26 cellular contexts compared by ENCODE assay signal in the genomic region with DNA sequence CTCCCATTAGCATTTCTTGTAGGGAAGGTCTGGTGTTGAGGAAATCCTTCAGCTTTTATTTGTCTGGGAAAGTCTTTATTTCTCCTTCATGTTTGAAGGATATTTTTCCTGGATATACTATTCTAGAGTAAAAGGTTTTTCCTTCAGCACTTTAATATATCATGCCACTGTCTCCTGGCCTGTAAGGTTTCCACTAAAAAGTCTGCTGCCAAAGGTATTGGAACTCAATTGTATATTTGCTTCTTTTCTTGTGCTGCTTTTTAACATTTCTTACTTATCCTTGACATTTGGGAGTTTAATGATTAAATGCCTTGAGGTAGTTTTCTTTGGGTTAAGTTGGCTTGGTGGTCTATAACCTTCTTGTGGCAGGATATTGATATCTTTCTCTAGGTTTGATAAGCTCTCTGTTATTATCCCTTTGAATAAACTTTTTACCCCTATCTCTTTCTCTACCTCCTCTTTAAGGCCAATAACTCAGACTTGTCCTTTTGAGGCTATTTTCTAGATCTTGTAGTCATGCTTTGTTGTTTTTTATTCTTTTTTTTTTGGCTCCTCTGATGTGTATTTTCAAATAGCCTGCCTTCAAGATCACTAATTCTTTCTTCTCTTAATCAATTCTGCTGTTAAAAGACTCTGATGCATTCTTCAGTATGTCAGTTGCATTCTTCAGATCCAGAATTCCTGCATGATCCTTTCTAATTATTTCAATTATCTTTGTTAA.
A peak's percentile ranks its signal among the peaks of the same experiment; 100 is the strongest.
DNase-seq lines count a peak whose midpoint lies in the region; ATAC-seq and TF ChIP-seq lines count a peak whose summit lies in the region.
"Had no signal": no experiment of that assay in that cellular context is flagged by ENCODE, and none has a peak within 500 bp of the region (broad histone marks: within the 10 kb centered on the region; RNA-seq: fewer than 3 reads in every experiment).

No MANE protein-coding gene starts in this region.

- no peak for TF ChIP-seq POLR2A in gastrocnemius medialis (IDR thresholded peaks at IDR 0.05)

- H3K4me1 ChIP-seq in SK-N-SH (ENCODE audit: control insufficient read depth in 1 of 2, insufficient read depth in 2 of 2, low read depth in 1 of 2, low read length in 1 of 2) (no peaks in the 10 kb centered on the region), H9 (ENCODE audit: insufficient read depth, low read length) (no peaks in the 10 kb centered on the region; the same call in 1 of the 2 replicates), iPS-20b (ENCODE audit: insufficient read depth, low read length) (peaks cover 9% of the 10 kb centered on the region; the same call in 1 of the 2 replicates), gastrocnemius medialis (no peaks in the 10 kb centered on the region)
- H3K4me1 ChIP-seq: Peyer's patch had no signal

- H3K27ac Mint-ChIP-seq in H9 (peak overlapping the region in 2 of 3 experiments; percentile 35 to 91; a peak in 3 of 7 replicates), WTC11 (peak overlapping the region; percentile 78)
- H3K27ac Mint-ChIP-seq: B cell; CD8-positive, alpha-beta T cell had no signal

- TF ChIP-seq CTCF in SK-N-SH (IDR thresholded peaks at IDR 0.05) (no peak), H9 (conservative IDR thresholded peaks at IDR 0.05) (no peak), WTC11 (IDR thresholded peaks at IDR 0.05) (no peak), gastrocnemius medialis (IDR thresholded peaks at IDR 0.05 in 4 of 5, conservative IDR thresholded peaks at IDR 0.05 in 1 of 5) (no peak)

- no peak for TF ChIP-seq RAD21 in SK-N-SH (IDR thresholded peaks at IDR 0.05; ENCODE audit: low read length)

- no peaks in the 10 kb centered on the region for H3K9me2 ChIP-seq in SK-N-SH

- H3K4me3 ChIP-seq in SK-N-SH (ENCODE audit: low read depth in 2 of 2, low read length in 1 of 2) (no peak overlapping the region), iPS-20b (ENCODE audit: low read length) (no peak overlapping the region), gastrocnemius medialis (no peak overlapping the region)
- H3K4me3 ChIP-seq: Peyer's patch, SK-N-MC had no signal

- H3K14ac ChIP-seq in H9 (ENCODE audit: insufficient read depth, low read length): no peak overlapping the region

- H3K18ac ChIP-seq in H9 (ENCODE audit: insufficient read length, low read depth, low read length): no peak overlapping the region

- H2AK5ac ChIP-seq in H9 (ENCODE audit: insufficient read length, low read length): no peak overlapping the region

- H2BK12ac ChIP-seq in H9 (ENCODE audit: insufficient read length, low read depth, low read length): no peak overlapping the region

- H3K27ac ChIP-seq in SK-N-SH (ENCODE audit: low read depth in 2 of 2, low read length in 1 of 2): no peak overlapping the region
- no peak overlapping the region for H3K27ac ChIP-seq in H9 (ENCODE audit: insufficient read length, low read depth, low read length)
- H3K27ac ChIP-seq in iPS-20b (ENCODE audit: low read length): peak overlapping the region; percentile 12
- H3K27ac ChIP-seq in gastrocnemius medialis: no peak overlapping the region
- H3K27ac ChIP-seq: 22Rv1, C4-2B, Peyer's patch, SK-N-MC had no signal

- H3T11ph ChIP-seq in H9 (ENCODE audit: low read length): no peak overlapping the region

- no peak overlapping the region for H4K91ac ChIP-seq in H9 (ENCODE audit: insufficient read length, low read depth, low read length)

- H3K36me3 Mint-ChIP-seq in H9 (ENCODE audit: insufficient read depth in 1 of 3, low read depth in 3 of 3): peaks cover 0 to 4% (median 0%) of the 10 kb centered on the region in 3 experiments; a peak in 1 of 7 replicates
- peaks cover 2% of the 10 kb centered on the region; the same call in 1 of the 2 replicates for H3K36me3 Mint-ChIP-seq in WTC11

- POLR2A ChIA-PET in SK-N-SH (lab: Yijun Ruan, JAX): no interaction called here
- POLR2A ChIA-PET in WTC11 (lab: Charles Lee): no interaction called here

- H3K27me3 Mint-ChIP-seq in H9 (ENCODE audit: low read depth): no peaks in the 10 kb centered on the region
- H3K27me3 Mint-ChIP-seq in WTC11 (ENCODE audit: low read depth): no peaks in the 10 kb centered on the region
- H3K27me3 Mint-ChIP-seq: B cell had no signal

- H3K36me3 ChIP-seq in SK-N-SH (replicated peaks in 1 of 2; ENCODE audit: control insufficient read depth in 1 of 2, insufficient read depth in 2 of 2, low read length in 1 of 2) (no peaks in the 10 kb centered on the region), iPS-20b (ENCODE audit: insufficient read depth, low read depth, low read length) (no peaks in the 10 kb centered on the region), gastrocnemius medialis (no peaks in the 10 kb centered on the region)
- H3K36me3 ChIP-seq: Peyer's patch had no signal

- H3K23ac ChIP-seq in H9 (ENCODE audit: insufficient read length, low read depth, low read length): no peak overlapping the region

- no peaks in the 10 kb centered on the region for H3K23me2 ChIP-seq in H9 (ENCODE audit: insufficient read length, low read depth, low read length, poor library complexity, severe bottlenecking)

- no peak for TF ChIP-seq EP300 in SK-N-SH (IDR thresholded peaks at IDR 0.05; ENCODE audit: borderline replicate concordance in 1 of 2, low read depth in 1 of 2, low read length in 1 of 2)

- H3K4me3 Mint-ChIP-seq in H9 (no peak overlapping the region), WTC11 (no peak overlapping the region)
- H3K4me3 Mint-ChIP-seq: B cell; CD8-positive, alpha-beta T cell had no signal

- H3K56ac ChIP-seq in H9 (ENCODE audit: insufficient read length, low read depth, low read length): no peak overlapping the region

- no peak overlapping the region for H4K5ac ChIP-seq in H9 (ENCODE audit: insufficient read length, low read depth, low read length)

- no peaks in the 10 kb centered on the region for H3K79me1 ChIP-seq in H9 (ENCODE audit: insufficient read depth, low read depth, low read length, poor library complexity, severe bottlenecking)

- no peak overlapping the region for H2BK5ac ChIP-seq in H9 (ENCODE audit: insufficient read length, low read length)

- H3K4me2 ChIP-seq in SK-N-SH: no peak overlapping the region
- no peak overlapping the region for H3K4me2 ChIP-seq in H9 (ENCODE audit: insufficient read depth, insufficient read length, low read length)

- H3K9me3 ChIP-seq in SK-N-SH (no peaks in the 10 kb centered on the region), H9 (ENCODE audit: control insufficient read depth, low read depth, low read length) (no peaks in the 10 kb centered on the region), iPS-20b (ENCODE audit: insufficient read depth, low read depth, low read length) (no peaks in the 10 kb centered on the region), gastrocnemius medialis (no peaks in the 10 kb centered on the region)
- H3K9me3 ChIP-seq: Peyer's patch had no signal

- DNase-seq in SK-N-SH (no peak), H9 (no peak), WTC11 (ENCODE audit: low spot score) (no peak), medulla oblongata (ENCODE audit: extremely low spot score) (no peak), gastrocnemius medialis (no peak), NOMO-1 treated with dmso at 0.1 percent for 144 hours (lab: John Stamatoyannopoulos, UW; ENCODE audit: unreplicated experiment) (no peak)
- DNase-seq: Caco-2, GDM1, Karpas-422, NCI-H1092, NCI-H1436, NCI-H187, NCI-H2081 treated with DMSO at 0.1 percent for 48 hours, NCI-H2171, NCI-H226, NCI-H510A, NCI-H69, SHP77 treated with DMSO at 0.1 percent for 48 hours had no signal

- H4K8ac ChIP-seq in H9 (replicated peaks; ENCODE audit: insufficient read length, low read depth, low read length): no peak overlapping the region

- ATAC-seq in SK-N-SH treated with all-trans-retinoic acid at 6 μM for 48 hours (no peak), WTC11 (no peak), gastrocnemius medialis (no peak)
- ATAC-seq: CD8-positive, alpha-beta T cell had no signal

- H4K20me1 ChIP-seq in SK-N-SH (ENCODE audit: insufficient read depth) (no peaks in the 10 kb centered on the region), H9 (ENCODE audit: control insufficient read depth, insufficient read depth, insufficient read length) (no peaks in the 10 kb centered on the region)

- no peak overlapping the region for H2BK120ac ChIP-seq in H9 (ENCODE audit: low read depth, low read length, poor library complexity, severe bottlenecking)

- in situ Hi-C loops in gastrocnemius medialis (cut with MboI; ENCODE audit: low sequenced_read_pairs in 4 of 4): no loop called here

- no peaks in the 10 kb centered on the region for H3K79me2 ChIP-seq in SK-N-SH (ENCODE audit: insufficient read depth)
- no peaks in the 10 kb centered on the region for H3K79me2 ChIP-seq in H9 (ENCODE audit: insufficient read depth, low read length)

- H3K9me3 Mint-ChIP-seq in H9 (peaks cover 2 to 11% of the 10 kb centered on the region in 2 experiments; a peak in 3 of 5 replicates), WTC11 (peaks cover 5% of the 10 kb centered on the region; the same call in 1 of the 2 replicates)

- CTCF ChIA-PET in SK-N-SH (lab: Yijun Ruan, JAX) (no interaction called here), WTC11 (lab: Charles Lee) (interaction anchor here (1.5 kb wide), 1 partner anchor 96 kb away, joined by 3 read pairs; no protein-coding TSS in a partner anchor)

- H3K4ac ChIP-seq in H9 (ENCODE audit: low read depth, low read length): no peak overlapping the region

- no peak overlapping the region for H2BK15ac ChIP-seq in H9 (ENCODE audit: low read depth, low read length)

- peaks cover 5% of the 10 kb centered on the region for H3F3A ChIP-seq in SK-N-SH (replicated peaks; ENCODE audit: insufficient read depth)

- H2AFZ ChIP-seq in SK-N-SH (ENCODE audit: low read depth): no peak overlapping the region
- no peak overlapping the region for H2AFZ ChIP-seq in H9 (ENCODE audit: low read length)

- intact Hi-C loops in gastrocnemius medialis (cut with DNase I; ENCODE audit: low total_unique reads): no loop called here

- H3K4me1 Mint-ChIP-seq in H9: peaks cover 14 to 15% of the 10 kb centered on the region in 2 experiments
- peaks cover 18% of the 10 kb centered on the region for H3K4me1 Mint-ChIP-seq in WTC11

- no peak overlapping the region for H2BK20ac ChIP-seq in H9 (ENCODE audit: low read depth, low read length, poor library complexity, severe bottlenecking)

- H3K9ac ChIP-seq in SK-N-SH (no peak overlapping the region), H9 (ENCODE audit: extremely low read depth, insufficient read length, low read length) (no peak overlapping the region), iPS-20b (ENCODE audit: low read depth, low read length) (peak overlapping the region; percentile 5; the same call in 1 of the 2 replicates)

- H3K27me3 ChIP-seq in SK-N-SH (ENCODE audit: insufficient read depth) (no peaks in the 10 kb centered on the region), H9 (ENCODE audit: insufficient read depth, low read length) (no peaks in the 10 kb centered on the region), iPS-20b (ENCODE audit: insufficient read depth, low read length) (no peaks in the 10 kb centered on the region), gastrocnemius medialis (no peaks in the 10 kb centered on the region)
- H3K27me3 ChIP-seq: Peyer's patch had no signal

TF ChIP-seq in SK-N-SH treated with all-trans-retinoic acid at 6 μM for 48 hours, 23 proteins besides CTCF, POLR2A, EP300 and RAD21 (continues in another document):
- peak; percentile 68 for TF ChIP-seq ZFP30 (CRISPR knock-in tag; IDR thresholded peaks at IDR 0.05)

TF ChIP-seq in SK-N-SH, 30 proteins besides CTCF, POLR2A, EP300 and RAD21 (continues in another document):
- no peak for TF ChIP-seq FOSL2 (IDR thresholded peaks at IDR 0.05; ENCODE audit: borderline replicate concordance, low read depth)
